9 cellular contexts compared by ENCODE assay signal in genomic region chr7:137953692-137954470, GRCh38. TPM values are rescaled to one million over a fixed set of nuclear protein-coding genes. Genes with fewer than 3 reads are reported as not detected.
DNase-seq lines count a peak whose midpoint lies in the region; FAIRE-seq and TF ChIP-seq lines count a peak whose summit lies in the region.
"Had no signal": no experiment of that assay in that cellular context is flagged by ENCODE, and none has a peak within 500 bp of the region (broad histone marks: within the 10 kb centered on the region; RNA-seq: fewer than 3 reads in every experiment).

No MANE protein-coding gene starts in this region.

- peak overlapping the region; percentile 37 to 39 for H3K9ac ChIP-seq in stomach smooth muscle (ENCODE audit: low read length in 2 of 2)
- no peak overlapping the region for H3K9ac ChIP-seq in MM.1S (ENCODE audit: low read length)

- H3K4me3 ChIP-seq in fibroblast of pulmonary artery (replicated peaks; ENCODE audit: low read depth, low read length) (no peak overlapping the region), stomach smooth muscle (ENCODE audit: low read length in 2 of 2) (peak overlapping the region; percentile 15 to 23), MM.1S (ENCODE audit: low read length) (no peak overlapping the region)

- TF ChIP-seq CTCF in fibroblast of pulmonary artery (IDR thresholded peaks at IDR 0.05; ENCODE audit: low read length, missing control alignments) (no peak), MM.1S (IDR thresholded peaks at IDR 0.05; ENCODE audit: low read length) (no peak)

- no peaks in the 10 kb centered on the region for H3K27me3 ChIP-seq in stomach smooth muscle (ENCODE audit: control insufficient read depth in 1 of 2, insufficient read depth in 2 of 2, low read length in 2 of 2)
- no peaks in the 10 kb centered on the region for H3K27me3 ChIP-seq in MM.1S (replicated peaks; ENCODE audit: insufficient read depth, low read length)

- no peak overlapping the region for H3K4me2 ChIP-seq in MM.1S (ENCODE audit: low read depth, low read length)

- peaks cover 100% of the 10 kb centered on the region for H3K79me2 ChIP-seq in MM.1S (ENCODE audit: low read length)

- H3K9me3 ChIP-seq in stomach smooth muscle (ENCODE audit: control insufficient read depth in 2 of 2, low read length in 2 of 2) = no peaks in the 10 kb centered on the region
- no peaks in the 10 kb centered on the region for H3K9me3 ChIP-seq in MM.1S (replicated peaks; ENCODE audit: insufficient read depth, low read length)

- H3K27ac ChIP-seq in stomach smooth muscle (ENCODE audit: low read length) = peak overlapping the region; percentile 79
- H3K27ac ChIP-seq in MM.1S (ENCODE audit: low read length) = no peak overlapping the region

- no peaks in the 10 kb centered on the region for H4K20me1 ChIP-seq in MM.1S (ENCODE audit: insufficient read depth, low read length)

- H2AFZ ChIP-seq in MM.1S (ENCODE audit: low read length) = no peak overlapping the region

- H3K36me3 ChIP-seq in stomach smooth muscle (ENCODE audit: control insufficient read depth in 2 of 2, insufficient read depth in 2 of 2, low read length in 2 of 2) (no peaks in the 10 kb centered on the region), MM.1S (replicated peaks; ENCODE audit: insufficient read depth, low read length) (0 out of 2 replicates have a peak, but pooled peaks cover 8% of the 10 kb centered on the region)

- H3K4me1 ChIP-seq in stomach smooth muscle (ENCODE audit: control insufficient read depth, insufficient read depth, low read length) (peaks cover 46% of the 10 kb centered on the region), MM.1S (ENCODE audit: low read length) (no peaks in the 10 kb centered on the region)

- no peaks in the 10 kb centered on the region for H3K9me2 ChIP-seq in MM.1S (replicated peaks; ENCODE audit: insufficient read depth, low read length)

- peak; percentile 89 for FAIRE-seq in RCC 7860 (lab: Jason Lieb, UNC)

- H3F3A ChIP-seq in MM.1S (ENCODE audit: insufficient read depth, low read length) = no peaks in the 10 kb centered on the region

- DNase-seq in NCI-H2107 treated with DMSO at 0.1 percent for 48 hours (lab: John Stamatoyannopoulos, UW; ENCODE audit: unreplicated experiment) (peak; percentile 77), NCI-H2107 (lab: John Stamatoyannopoulos, UW) (no peak), RCC 7860 (ENCODE audit: low spot score) (peak; percentile 88), fibroblast of pulmonary artery (ENCODE audit: low read depth) (peak; percentile 83), germinal center (ENCODE audit: low spot score) (no peak), MM.1S (no peak), cerebellum (ENCODE audit: low spot score) (no peak)
- DNase-seq: activated B cell treated with CpG ODN at 0.5 μM for 24 hours had no signal

RNA-seq across cellular contexts. Expression of gene CREB3L2, which starts 48.0 kb away (rescaled TPM):
- 6.6 TPM for total RNA-seq in cerebellum

Comparison
In these comparisons a context has a peak if more than half of its experiments do, and no peak if none do; other contexts are left out.
1. DNase-seq: peak in NCI-H2107 treated with DMSO at 0.1 percent for 48 hours (single experiment), RCC 7860 (single experiment) and fibroblast of pulmonary artery (single experiment); none in NCI-H2107 (single experiment), germinal center (single experiment), MM.1S (single experiment) and cerebellum (single experiment).
2. H3K4me3 ChIP-seq: peak in stomach smooth muscle (2 of 2); none in fibroblast of pulmonary artery (single experiment) and MM.1S (single experiment).